Comparison of ENCODE assay signal across 1 cellular context in the genomic region with DNA sequence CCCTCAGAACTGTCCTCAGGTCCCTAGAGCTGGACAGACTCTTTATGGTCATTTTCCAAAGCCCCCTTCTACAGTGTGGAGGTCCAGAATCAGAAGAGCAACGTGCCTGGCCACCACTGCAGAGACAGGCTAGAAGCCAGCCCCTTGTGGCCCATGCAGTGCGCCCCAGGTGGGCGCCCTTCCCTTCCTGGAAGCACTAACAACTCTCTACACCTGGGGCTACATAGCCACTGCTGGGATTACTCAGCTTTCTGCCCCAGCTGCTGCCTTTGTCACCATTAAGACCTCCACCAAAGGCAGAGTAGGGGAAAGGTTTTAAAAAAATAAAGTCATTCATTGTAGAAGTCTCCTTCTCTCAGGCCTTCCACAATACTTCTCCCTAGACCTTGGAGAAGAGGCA.
TF ChIP-seq lines count a peak whose summit lies in the region.

No MANE protein-coding gene starts in this region.

TF ChIP-seq in IMR-90, 13 proteins besides CTCF, POLR2A, EP300 and RAD21:
- TF ChIP-seq ELK1 (IDR thresholded peaks at IDR 0.05; ENCODE audit: borderline replicate concordance, low read depth, low read length): no peak
- TF ChIP-seq RFX5 (IDR thresholded peaks at IDR 0.05; ENCODE audit: low read depth, low read length): no peak
- TF ChIP-seq, protein P1, sequence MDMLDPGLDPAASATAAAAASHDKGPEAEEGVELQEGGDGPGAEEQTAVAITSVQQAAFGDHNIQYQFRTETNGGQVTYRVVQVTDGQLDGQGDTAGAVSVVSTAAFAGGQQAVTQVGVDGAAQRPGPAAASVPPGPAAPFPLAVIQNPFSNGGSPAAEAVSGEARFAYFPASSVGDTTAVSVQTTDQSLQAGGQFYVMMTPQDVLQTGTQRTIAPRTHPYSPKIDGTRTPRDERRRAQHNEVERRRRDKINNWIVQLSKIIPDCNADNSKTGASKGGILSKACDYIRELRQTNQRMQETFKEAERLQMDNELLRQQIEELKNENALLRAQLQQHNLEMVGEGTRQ (IDR thresholded peaks at IDR 0.05; ENCODE audit: low read depth, low read length): no peak
- no peak for TF ChIP-seq MAFK (IDR thresholded peaks at IDR 0.05; ENCODE audit: low read depth, low read length)
- TF ChIP-seq MAZ (IDR thresholded peaks at IDR 0.05; ENCODE audit: borderline replicate concordance, low read depth, low read length): no peak
- no peak for TF ChIP-seq CEBPB (IDR thresholded peaks at IDR 0.05; ENCODE audit: low read depth, low read length)
- no peak for TF ChIP-seq MXI1 (IDR thresholded peaks at IDR 0.05; ENCODE audit: borderline replicate concordance, low read depth, low read length)
- TF ChIP-seq RCOR1 (IDR thresholded peaks at IDR 0.05; ENCODE audit: insufficient replicate concordance, low read length): no peak
- TF ChIP-seq SMC3 (IDR thresholded peaks at IDR 0.05; ENCODE audit: low read depth, low read length): no peak
- no peak for TF ChIP-seq CHD1 (IDR thresholded peaks at IDR 0.05; ENCODE audit: low read depth, low read length)
- no peak for TF ChIP-seq BHLHE40 (IDR thresholded peaks at IDR 0.05; ENCODE audit: low read depth, low read length)
- no peak for TF ChIP-seq NFE2L2 (IDR thresholded peaks at IDR 0.05; ENCODE audit: low read depth, low read length)
- no peak for TF ChIP-seq FOS (IDR thresholded peaks at IDR 0.05; ENCODE audit: low read depth, low read length)
